Comparison of ENCODE assay signal across 23 cellular contexts in the genomic region with DNA sequence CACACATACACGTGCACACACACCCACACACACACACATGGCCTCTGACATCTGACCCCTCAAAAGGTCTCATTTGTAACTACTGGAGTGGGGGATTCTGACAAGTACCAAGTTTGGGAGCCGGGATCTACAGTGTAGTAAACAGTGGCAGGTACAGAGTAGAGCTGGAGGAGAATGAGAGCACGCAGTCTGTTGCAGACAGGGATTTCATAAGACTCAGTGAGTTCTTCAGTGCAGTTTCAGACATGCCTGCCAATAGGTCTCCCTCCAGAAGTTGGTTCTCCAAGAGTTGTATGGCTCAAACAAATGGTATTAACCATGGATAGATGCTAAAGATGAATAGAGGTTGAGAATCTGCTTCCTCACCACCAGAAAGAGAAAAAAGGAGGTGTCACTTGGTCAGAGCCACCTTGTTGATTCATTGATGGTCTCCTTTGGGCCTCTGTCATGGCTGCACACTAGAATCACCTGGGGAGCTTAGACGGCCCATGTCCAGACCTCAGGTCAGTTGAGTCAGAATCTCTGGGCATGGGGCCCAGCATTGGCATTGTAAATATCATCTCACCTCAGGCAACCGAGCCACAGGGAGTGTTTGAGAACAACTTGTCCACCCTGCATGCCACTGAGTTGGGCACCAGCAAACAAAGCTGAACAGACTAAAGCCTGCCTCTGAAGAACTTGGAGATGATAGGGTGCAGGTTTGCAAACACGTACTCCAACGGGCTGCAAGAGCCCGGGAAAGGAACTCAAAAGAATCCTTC.
DNase-seq lines count a peak whose midpoint lies in the region; ATAC-seq and TF ChIP-seq lines count a peak whose summit lies in the region.
"Had no signal": no experiment of that assay in that cellular context is flagged by ENCODE, and none has a peak within 500 bp of the region (broad histone marks: within the 10 kb centered on the region; RNA-seq: fewer than 3 reads in every experiment).

No MANE protein-coding gene starts in this region.

- H3K4me3 ChIP-seq in PC-3 (ENCODE audit: low read length) (no peak overlapping the region), lower lobe of right lung (no peak overlapping the region), thyroid gland (replicated peaks in 1 of 3) (no peak overlapping the region)
- H3K4me3 ChIP-seq: colonic mucosa, K562, spleen, uterus had no signal

- H3K9me3 ChIP-seq in PC-3 (ENCODE audit: low read length), result no peaks in the 10 kb centered on the region
- H3K9me3 ChIP-seq in lower lobe of right lung, result no peaks in the 10 kb centered on the region
- no peaks in the 10 kb centered on the region for H3K9me3 ChIP-seq in thyroid gland
- H3K9me3 ChIP-seq: colonic mucosa, spleen, uterus had no signal

- TF ChIP-seq POLR2A in thyroid gland (IDR thresholded peaks at IDR 0.05), result no peak

- H3K4me1 ChIP-seq in PC-3 (ENCODE audit: insufficient read depth, low read length) (peaks cover 9% of the 10 kb centered on the region), lower lobe of right lung (peaks cover 9% of the 10 kb centered on the region), thyroid gland (peaks cover 22 to 48% of the 10 kb centered on the region in 2 donors)
- H3K4me1 ChIP-seq: colonic mucosa, uterus had no signal

- ATAC-seq in PC-3, result peak; percentile 73
- ATAC-seq in lower lobe of right lung, result peak; percentile 79 to 86
- no peak for ATAC-seq in HG02970 (IDR thresholded peaks at IDR 0.05; ENCODE audit: low FRiP score, unreplicated experiment)
- ATAC-seq: activated T-cell treated with anti-CD3 and anti-CD28 coated beads, Interleukin-2, amount 50 U/mL, for 4 hours; effector memory CD8-positive, alpha-beta T cell; K562; SK-N-SH treated with all-trans-retinoic acid at 6 μM for 48 hours had no signal

- H3K27me3 ChIP-seq in PC-3 (ENCODE audit: low read length), result no peaks in the 10 kb centered on the region
- H3K27me3 ChIP-seq in lower lobe of right lung (ENCODE audit: low read depth), result no peaks in the 10 kb centered on the region
- no peaks in the 10 kb centered on the region for H3K27me3 ChIP-seq in thyroid gland
- H3K27me3 ChIP-seq: brain microvascular endothelial cell, colonic mucosa, spleen, uterus had no signal

- no peaks in the 10 kb centered on the region for H3F3A ChIP-seq in PC-3 (ENCODE audit: low read length, unreplicated experiment)

- H3K9me2 ChIP-seq in PC-3 (replicated peaks; ENCODE audit: low read length), result no peaks in the 10 kb centered on the region

- H4K20me1 ChIP-seq in PC-3 (ENCODE audit: low read length), result no peaks in the 10 kb centered on the region

- POLR2A ChIA-PET in PC-3 (lab: Charles Lee; ENCODE audit: unreplicated experiment), result no interaction called here

- no peaks in the 10 kb centered on the region for H3K79me2 ChIP-seq in PC-3 (ENCODE audit: low read length)

- H3K36me3 ChIP-seq in PC-3 (ENCODE audit: low read depth, low read length) (no peaks in the 10 kb centered on the region), lower lobe of right lung (no peaks in the 10 kb centered on the region), thyroid gland (no peaks in the 10 kb centered on the region)
- H3K36me3 ChIP-seq: brain microvascular endothelial cell, colonic mucosa, spleen, uterus had no signal

- peak overlapping the region; percentile 20; the same call in 1 of the 2 replicates for H3K27ac ChIP-seq in PC-3 (ENCODE audit: low read length)
- peak overlapping the region; percentile 11 for H3K27ac ChIP-seq in epithelial cell of prostate
- H3K27ac ChIP-seq in lower lobe of right lung, result peak overlapping the region; percentile 67
- H3K27ac ChIP-seq in thyroid gland, result peak overlapping the region in 2 of 3 donors; percentile 56 to 67
- H3K27ac ChIP-seq: brain microvascular endothelial cell, colonic mucosa, spleen, uterus had no signal

- WGBS in thyroid gland, 2 donors, result 62 to 63% methylated on average over 8 of the region's 8 CpGs

- CTCF ChIA-PET in PC-3 (lab: Charles Lee), result no interaction called here

- H3K4me2 ChIP-seq in PC-3 (ENCODE audit: low read length), result no peak overlapping the region

- no peak overlapping the region for H3K9ac ChIP-seq in PC-3 (ENCODE audit: low read length)

- no TSS peak for BruUV-seq in PC-3 (replicated peaks; lab: Mats Ljungman, UMichigan)

- intact Hi-C loops in PC-3 (cut with micrococcal nuclease) (no loop called here), lower lobe of right lung (cut with DNase I) (no loop called here), thyroid gland (cut with DNase I) (no loop called here)

- H2AFZ ChIP-seq in PC-3 (ENCODE audit: low read length), result no peak overlapping the region

- no peak for TF ChIP-seq CTCF in PC-3 (conservative IDR thresholded peaks at IDR 0.05; ENCODE audit: low read depth, low read length)
- TF ChIP-seq CTCF in lower lobe of right lung (IDR thresholded peaks at IDR 0.05), result no peak
- no peak for TF ChIP-seq CTCF in thyroid gland (IDR thresholded peaks at IDR 0.05)

- DNase-seq in PC-3 (peak; percentile 72), epithelial cell of prostate (ENCODE audit: low read depth, low spot score) (peak; percentile 20), lower lobe of right lung (peak; percentile 78), thyroid gland (peak; percentile 45 to 69), midbrain (lab: John Stamatoyannopoulos, UW) (no peak), NCI-H1417 treated with DMSO at 0.1 percent for 48 hours (lab: John Stamatoyannopoulos, UW) (no peak)
- DNase-seq: activated CD4-positive, alpha-beta T cell treated with anti-CD3 and anti-CD28 coated beads for 4 hours; activated naive CD4-positive, alpha-beta T cell; activated T-cell treated with anti-CD3 and anti-CD28 coated beads, Interleukin-2, amount 50 U/mL, for 4 hours; brain microvascular endothelial cell; CD4-positive, CD25-positive, alpha-beta regulatory T cell; colonic mucosa; DMS 273 treated with DMSO at 0.1 percent for 48 hours; effector memory CD8-positive, alpha-beta T cell; NCI-H187; NCI-H69; spleen; stimulated activated CD4-positive, alpha-beta T cell treated with anti-CD3 and anti-CD28 coated beads, Interleukin-2, amount 100 ng/mL, for 48 hours; T-helper 2 cell; uterus had no signal

Comparison
In these comparisons a context has a peak if more than half of its experiments do, and no peak if none do; other contexts are left out.
1. DNase-seq: peak in PC-3 (single experiment), epithelial cell of prostate (single experiment), lower lobe of right lung (single experiment) and thyroid gland (2 of 2); none in midbrain (single experiment) and NCI-H1417 treated with DMSO at 0.1 percent for 48 hours (single experiment).
2. H3K27ac ChIP-seq: peak in every context shown above with its lines; median percentile 67 in lower lobe of right lung; 62 in thyroid gland; 20 in PC-3; 11 in epithelial cell of prostate.